In genomic region chr16:49361731-49362130, GRCh38 we compare ENCODE assay signal across 3 cellular contexts.
TF ChIP-seq lines count a peak whose summit lies in the region.

No MANE protein-coding gene starts in this region.

TF ChIP-seq in HEK293, 187 proteins besides CTCF, POLR2A, EP300 and RAD21:
- TF ChIP-seq EGR2 (tag by site-specific recombination; IDR thresholded peaks at IDR 0.05; ENCODE audit: low read depth), result 0 out of 2 replicates have a peak, but pooled peaks have one; percentile 7

TF ChIP-seq in K562, 482 proteins besides CTCF, POLR2A, EP300 and RAD21:
- TF ChIP-seq ZNF431 (CRISPR knock-in tag; IDR thresholded peaks at IDR 0.05), result peak; percentile 59; the same call in 1 of the 2 replicates

TF ChIP-seq in HepG2, 621 proteins besides CTCF, POLR2A, EP300 and RAD21:
- 0 out of 2 replicates have a peak, but pooled peaks have one; percentile 22 for TF ChIP-seq MNT (IDR thresholded peaks at IDR 0.05)
- peak; percentile 47; the same call in 1 of the 2 replicates for TF ChIP-seq ZNF431 (CRISPR knock-in tag; IDR thresholded peaks at IDR 0.05; ENCODE audit: borderline replicate concordance, low read depth)
